3 cellular contexts compared by ENCODE assay signal in the genomic region with DNA sequence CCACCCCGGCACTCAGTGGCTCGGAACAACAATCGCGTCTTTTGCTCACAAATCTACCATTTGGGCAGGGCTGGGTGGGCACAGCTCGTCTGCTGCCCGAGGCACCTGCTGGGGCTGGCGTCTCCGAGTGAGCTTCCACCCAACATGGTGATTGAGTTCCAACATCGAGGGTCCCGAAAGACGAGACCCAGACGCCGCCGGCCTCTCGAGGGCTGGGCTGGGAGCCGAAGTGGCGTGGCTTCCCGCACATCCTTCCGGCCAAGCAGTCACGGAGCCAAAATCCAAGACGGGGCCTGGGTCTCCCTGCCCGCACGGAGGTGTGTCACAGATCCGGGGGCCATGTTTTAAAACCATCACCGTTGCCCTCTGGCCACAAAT.
TF ChIP-seq lines count a peak whose summit lies in the region.

No MANE protein-coding gene starts in this region.

TF ChIP-seq in IMR-90, 13 proteins besides CTCF, POLR2A, EP300 and RAD21:
- no peak for TF ChIP-seq MXI1 (IDR thresholded peaks at IDR 0.05; ENCODE audit: borderline replicate concordance, low read depth, low read length)
- no peak for TF ChIP-seq ELK1 (IDR thresholded peaks at IDR 0.05; ENCODE audit: borderline replicate concordance, low read depth, low read length)
- TF ChIP-seq MAFK (IDR thresholded peaks at IDR 0.05; ENCODE audit: low read depth, low read length) = no peak
- TF ChIP-seq CHD1 (IDR thresholded peaks at IDR 0.05; ENCODE audit: low read depth, low read length) = no peak
- TF ChIP-seq, protein P1, sequence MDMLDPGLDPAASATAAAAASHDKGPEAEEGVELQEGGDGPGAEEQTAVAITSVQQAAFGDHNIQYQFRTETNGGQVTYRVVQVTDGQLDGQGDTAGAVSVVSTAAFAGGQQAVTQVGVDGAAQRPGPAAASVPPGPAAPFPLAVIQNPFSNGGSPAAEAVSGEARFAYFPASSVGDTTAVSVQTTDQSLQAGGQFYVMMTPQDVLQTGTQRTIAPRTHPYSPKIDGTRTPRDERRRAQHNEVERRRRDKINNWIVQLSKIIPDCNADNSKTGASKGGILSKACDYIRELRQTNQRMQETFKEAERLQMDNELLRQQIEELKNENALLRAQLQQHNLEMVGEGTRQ (IDR thresholded peaks at IDR 0.05; ENCODE audit: low read depth, low read length) = no peak
- TF ChIP-seq RCOR1 (IDR thresholded peaks at IDR 0.05; ENCODE audit: insufficient replicate concordance, low read length) = no peak
- TF ChIP-seq SMC3 (IDR thresholded peaks at IDR 0.05; ENCODE audit: low read depth, low read length) = no peak
- no peak for TF ChIP-seq MAZ (IDR thresholded peaks at IDR 0.05; ENCODE audit: borderline replicate concordance, low read depth, low read length)
- no peak for TF ChIP-seq FOS (IDR thresholded peaks at IDR 0.05; ENCODE audit: low read depth, low read length)
- TF ChIP-seq RFX5 (IDR thresholded peaks at IDR 0.05; ENCODE audit: low read depth, low read length) = no peak
- TF ChIP-seq NFE2L2 (IDR thresholded peaks at IDR 0.05; ENCODE audit: low read depth, low read length) = no peak
TF ChIP-seq in IMR-90: peak in this region for 0.

TF ChIP-seq in WTC11, 78 proteins besides CTCF, POLR2A, EP300 and RAD21:
- TF ChIP-seq NR2C2 (CRISPR knock-in tag; IDR thresholded peaks at IDR 0.05) (no peak), USF1 (CRISPR knock-in tag; IDR thresholded peaks at IDR 0.05) (no peak), ZNF138 (CRISPR knock-in tag; conservative IDR thresholded peaks at IDR 0.05) (no peak), JAZF1 (CRISPR knock-in tag; IDR thresholded peaks at IDR 0.05) (no peak), JUN (CRISPR knock-in tag; IDR thresholded peaks at IDR 0.05) (0 out of 2 replicates have a peak, but pooled peaks have one; percentile 22)

TF ChIP-seq in H1, 55 proteins besides CTCF, POLR2A, EP300 and RAD21:
- TF ChIP-seq HDAC2 (IDR thresholded peaks at IDR 0.05; ENCODE audit: borderline replicate concordance in 1 of 2, low read depth in 2 of 2, low read length in 2 of 2) (no peak), CREB1 (IDR thresholded peaks at IDR 0.05) (no peak), SRF (IDR thresholded peaks at IDR 0.05; ENCODE audit: low read depth, low read length) (no peak), SAP30 (IDR thresholded peaks at IDR 0.05; ENCODE audit: insufficient read depth, insufficient replicate concordance, low read length) (no peak), SP4 (IDR thresholded peaks at IDR 0.05; ENCODE audit: low read length) (no peak), TAF1 (IDR thresholded peaks at IDR 0.05; ENCODE audit: low read depth, low read length) (no peak), CTBP2 (IDR thresholded peaks at IDR 0.05; ENCODE audit: borderline replicate concordance, insufficient read depth, insufficient read length, low read length) (no peak), RFX5 (IDR thresholded peaks at IDR 0.05; ENCODE audit: borderline replicate concordance, low read depth, low read length) (no peak), ASH2L (IDR thresholded peaks at IDR 0.05; ENCODE audit: low read length) (no peak)
